Comparison of ENCODE assay signal across 24 cellular contexts in the genomic region with DNA sequence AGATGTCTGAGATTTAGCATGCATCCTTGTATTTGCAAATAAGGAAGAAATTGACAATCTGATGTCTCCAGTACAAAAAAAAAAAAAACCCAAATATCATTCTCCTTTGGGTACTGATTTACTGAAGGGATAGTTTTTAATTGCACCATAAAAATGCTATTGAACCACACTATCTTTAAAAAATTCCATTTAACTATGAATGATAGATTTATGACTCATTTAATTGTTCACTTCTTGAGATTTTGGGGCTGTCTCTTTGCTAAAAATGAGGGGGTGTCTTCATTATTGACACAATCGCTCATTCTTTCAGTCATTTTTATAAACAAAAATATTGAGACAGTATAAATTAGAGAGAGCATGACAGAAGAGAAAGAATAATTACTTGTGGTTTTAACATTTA.
"Had no signal": no experiment of that assay in that cellular context is flagged by ENCODE, and none has a peak within 500 bp of the region (broad histone marks: within the 10 kb centered on the region; RNA-seq: fewer than 3 reads in every experiment).

No MANE protein-coding gene starts in this region.

- ATAC-seq: left lobe of liver; mucosa of descending colon; natural killer cell; pancreas; right lobe of liver; stimulated activated effector memory CD8-positive, alpha-beta T cell treated with anti-CD3 and anti-CD28 coated beads, Interleukin-12 subunit alpha, Interleukin-12 subunit beta, amount 100 ng/mL, for 72 hours; stimulated activated naive CD8-positive, alpha-beta T cell treated with anti-CD3 and anti-CD28 coated beads, Interleukin-15, amount 100 ng/mL, for 72 hours; upper lobe of right lung had no signal

- H3K27ac ChIP-seq: colonic mucosa, neural progenitor cell, pancreas, right lobe of liver, testis, tibial nerve, upper lobe of right lung, vagina had no signal

- H3K4me1 Mint-ChIP-seq: endodermal cell; natural killer cell; stimulated activated effector memory CD8-positive, alpha-beta T cell treated with anti-CD3 and anti-CD28 coated beads, Interleukin-12 subunit alpha, Interleukin-12 subunit beta, amount 100 ng/mL, for 72 hours; stimulated activated naive CD8-positive, alpha-beta T cell treated with anti-CD3 and anti-CD28 coated beads, Interleukin-15, amount 100 ng/mL, for 72 hours had no signal

- H3K9ac ChIP-seq: neural progenitor cell had no signal

- H3K9me3 Mint-ChIP-seq: endodermal cell; natural killer cell; neural progenitor cell; stimulated activated effector memory CD8-positive, alpha-beta T cell treated with anti-CD3 and anti-CD28 coated beads, Interleukin-12 subunit alpha, Interleukin-12 subunit beta, amount 100 ng/mL, for 72 hours; stimulated activated naive CD8-positive, alpha-beta T cell treated with anti-CD3 and anti-CD28 coated beads, Interleukin-15, amount 100 ng/mL, for 72 hours had no signal

- H3K4me2 ChIP-seq: neural progenitor cell had no signal

- H3K4me3 ChIP-seq: colonic mucosa, heart right ventricle, mucosa of descending colon, neural progenitor cell, pancreas, right lobe of liver, testis, tibial nerve, upper lobe of right lung, vagina had no signal

- H3K36me3 Mint-ChIP-seq: natural killer cell; neural progenitor cell; stimulated activated effector memory CD8-positive, alpha-beta T cell treated with anti-CD3 and anti-CD28 coated beads, Interleukin-12 subunit alpha, Interleukin-12 subunit beta, amount 100 ng/mL, for 72 hours had no signal

- H3K27ac Mint-ChIP-seq: endodermal cell; natural killer cell; neural progenitor cell; progenitor cell of endocrine pancreas; stimulated activated effector memory CD8-positive, alpha-beta T cell treated with anti-CD3 and anti-CD28 coated beads, Interleukin-12 subunit alpha, Interleukin-12 subunit beta, amount 100 ng/mL, for 72 hours; stimulated activated naive CD8-positive, alpha-beta T cell treated with anti-CD3 and anti-CD28 coated beads, Interleukin-15, amount 100 ng/mL, for 72 hours had no signal

- H2AFZ ChIP-seq: neural progenitor cell had no signal

- H3K27me3 ChIP-seq: colonic mucosa, heart right ventricle, neural progenitor cell, pancreas, right lobe of liver, testis, tibial nerve, upper lobe of right lung, vagina had no signal

- DNase-seq: colonic mucosa; effector CD4-positive, alpha-beta T cell; endodermal cell; foreskin melanocyte; heart right ventricle; hypothalamus; mammary epithelial cell; mucosa of descending colon; natural killer cell; nucleus accumbens; pancreas; retina; right lobe of liver; stimulated activated CD4-positive, alpha-beta T cell treated with anti-CD3 and anti-CD28 coated beads, Interleukin-4, amount 100 ng/mL, for 1 hour; stimulated activated CD8-positive, alpha-beta memory T cell treated with anti-CD3 and anti-CD28 coated beads, Interleukin-4, amount 100 ng/mL, for 48 hours; stimulated activated naive CD8-positive, alpha-beta T cell treated with anti-CD3 and anti-CD28 coated beads, Interleukin-15, amount 100 ng/mL, for 72 hours; testis; upper lobe of right lung had no signal

- H3K9me3 ChIP-seq: colonic mucosa, heart right ventricle, mucosa of descending colon, pancreas, right lobe of liver, testis, tibial nerve, upper lobe of right lung, vagina had no signal

- H3K4me3 Mint-ChIP-seq: endodermal cell; natural killer cell; neural progenitor cell; stimulated activated effector memory CD8-positive, alpha-beta T cell treated with anti-CD3 and anti-CD28 coated beads, Interleukin-12 subunit alpha, Interleukin-12 subunit beta, amount 100 ng/mL, for 72 hours; stimulated activated naive CD8-positive, alpha-beta T cell treated with anti-CD3 and anti-CD28 coated beads, Interleukin-15, amount 100 ng/mL, for 72 hours had no signal

- H3K36me3 ChIP-seq: colonic mucosa, neural progenitor cell, pancreas, right lobe of liver, vagina had no signal

- H3K4me1 ChIP-seq: colonic mucosa, right lobe of liver, upper lobe of right lung had no signal
